In the genomic region with DNA sequence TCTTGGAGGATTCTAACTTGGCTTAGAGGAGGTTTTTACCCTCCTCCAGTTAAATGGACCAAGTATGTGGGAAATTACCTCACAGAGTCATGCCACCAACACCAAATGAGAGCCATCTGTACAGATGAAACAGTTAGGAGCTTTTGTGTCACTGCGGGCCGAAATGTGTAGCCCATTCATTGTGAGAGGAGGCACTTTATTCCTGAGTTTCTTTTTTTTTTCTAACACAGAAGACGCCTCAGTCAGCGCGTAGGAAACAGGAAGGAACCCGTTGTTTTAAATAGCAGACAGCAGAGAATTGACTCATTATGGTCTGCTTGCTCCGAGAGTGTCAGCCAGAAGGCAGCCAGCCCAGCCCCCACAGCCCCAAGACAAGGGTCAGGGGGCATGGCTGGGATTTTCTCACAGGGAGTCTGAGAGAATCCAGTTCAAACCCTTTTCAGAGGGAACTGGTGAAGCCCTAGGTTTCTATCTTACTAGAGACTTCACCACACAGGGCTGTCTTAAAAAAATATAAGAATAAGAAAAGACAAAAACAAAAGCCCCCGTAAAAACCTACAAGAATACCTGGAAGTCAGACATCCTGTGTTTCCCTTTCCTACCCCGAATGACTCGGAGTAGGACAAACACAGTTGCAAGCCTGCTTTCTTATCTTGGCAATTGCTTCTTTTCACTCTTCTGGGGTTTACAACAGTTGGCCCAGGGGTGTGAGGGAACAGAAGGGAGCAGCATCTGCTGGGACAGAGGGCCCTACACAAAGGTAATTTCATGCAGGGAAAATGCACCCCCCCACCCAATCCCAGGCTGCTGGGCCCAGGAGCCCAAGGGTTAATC, we compare ENCODE assay signal across 7 cellular contexts.
DNase-seq lines count a peak whose midpoint lies in the region; ATAC-seq, FAIRE-seq and TF ChIP-seq lines count a peak whose summit lies in the region.

No MANE protein-coding gene starts in this region.

- intact Hi-C loops in ascending aorta (cut with DNase I): no loop called here

- H3K27ac ChIP-seq in ascending aorta: peak overlapping the region; percentile 71 to 78
- H3K27ac ChIP-seq in smooth muscle cell (ENCODE audit: low read depth): peak overlapping the region; percentile 84
- H3K27ac ChIP-seq in small intestine (ENCODE audit: low read depth in 1 of 2, low read length in 1 of 2): peak overlapping the region in 1 of 2 donors; percentile 89

- H3K36me3 ChIP-seq in NT2/D1 (ENCODE audit: insufficient read depth, insufficient read length, low read length) (no peaks in the 10 kb centered on the region), ascending aorta (no peaks in the 10 kb centered on the region), smooth muscle cell (ENCODE audit: low read depth) (no peaks in the 10 kb centered on the region), small intestine (ENCODE audit: control insufficient read depth in 2 of 2, insufficient read depth in 2 of 2, low read length in 2 of 2) (no peaks in the 10 kb centered on the region)

- H3K27me3 ChIP-seq in NT2/D1 (ENCODE audit: insufficient read depth, insufficient read length): no peaks in the 10 kb centered on the region
- H3K27me3 ChIP-seq in ascending aorta: no peaks in the 10 kb centered on the region
- no peaks in the 10 kb centered on the region for H3K27me3 ChIP-seq in smooth muscle cell (ENCODE audit: low read depth)
- no peaks in the 10 kb centered on the region for H3K27me3 ChIP-seq in small intestine (ENCODE audit: control insufficient read depth in 2 of 2, insufficient read depth in 2 of 2, low read length in 2 of 2)

- H3K9ac ChIP-seq in NT2/D1 (ENCODE audit: insufficient read length, low read depth): no peak overlapping the region
- peak overlapping the region; percentile 14 for H3K9ac ChIP-seq in smooth muscle cell (ENCODE audit: low read depth)

- no peaks in the 10 kb centered on the region for H4K20me1 ChIP-seq in smooth muscle cell (ENCODE audit: low read depth)

- H3K4me3 ChIP-seq in NT2/D1 (ENCODE audit: insufficient read length, low read depth) (no peak overlapping the region), ascending aorta (peak overlapping the region in 1 of 2 donors; percentile 31), iPS-18c (ENCODE audit: insufficient read depth, low read depth, low read length) (0 out of 2 replicates have a peak overlapping the region, but pooled peaks have one; percentile 0), smooth muscle cell (no peak overlapping the region), small intestine (ENCODE audit: low read depth in 1 of 2, low read length in 2 of 2) (no peak overlapping the region)

- H3K4me1 ChIP-seq in NT2/D1 (ENCODE audit: insufficient read depth, insufficient read length): peaks cover 15% of the 10 kb centered on the region
- H3K4me1 ChIP-seq in ascending aorta: peaks cover 11 to 15% of the 10 kb centered on the region in 2 donors
- peaks cover 25% of the 10 kb centered on the region for H3K4me1 ChIP-seq in smooth muscle cell (ENCODE audit: low read depth)
- H3K4me1 ChIP-seq in small intestine (ENCODE audit: control insufficient read depth in 2 of 2, insufficient read depth in 1 of 2, low read depth in 1 of 2, low read length in 1 of 2): peaks cover 0 to 4% of the 10 kb centered on the region in 2 donors

- no peaks in the 10 kb centered on the region for H3K79me2 ChIP-seq in smooth muscle cell (ENCODE audit: low read depth)

- ATAC-seq in GM18858 (IDR thresholded peaks at IDR 0.05; ENCODE audit: unreplicated experiment) (peak; percentile 83), HG02885 (IDR thresholded peaks at IDR 0.05; ENCODE audit: poor library complexity, unreplicated experiment) (peak; percentile 91)

- WGBS in smooth muscle cell (ENCODE audit: low lambda C conversion rate): 6% methylated on average over 10 of the region's 10 CpGs
- WGBS in small intestine, 3 donors: 7 to 33% (median 26%) methylated on average over 10 of the region's 10 CpGs

- H3F3A ChIP-seq in smooth muscle cell (ENCODE audit: low read depth): peaks cover 4% of the 10 kb centered on the region

- TF ChIP-seq CTCF in ascending aorta (IDR thresholded peaks at IDR 0.05) (no peak), smooth muscle cell (IDR thresholded peaks at IDR 0.05; ENCODE audit: borderline replicate concordance, insufficient read depth, poor library complexity, severe bottlenecking) (no peak)

- peaks cover 40% of the 10 kb centered on the region for H3K9me3 ChIP-seq in NT2/D1 (ENCODE audit: insufficient read depth, low read length)
- peaks cover 12 to 30% of the 10 kb centered on the region in 2 donors for H3K9me3 ChIP-seq in ascending aorta
- peaks cover 11% of the 10 kb centered on the region for H3K9me3 ChIP-seq in iPS-18c (ENCODE audit: control insufficient read depth, insufficient read depth, low read length)
- peaks cover 5% of the 10 kb centered on the region for H3K9me3 ChIP-seq in smooth muscle cell (replicated peaks; ENCODE audit: low read depth)
- H3K9me3 ChIP-seq in small intestine (ENCODE audit: control insufficient read depth, low read depth): no peaks in the 10 kb centered on the region

- no peak for FAIRE-seq in small intestine (lab: Jason Lieb, UNC)

- DNase-seq in NT2/D1 (ENCODE audit: low read depth, low spot score) (peak; percentile 57), ascending aorta (ENCODE audit: low spot score in 2 of 2) (peak in 1 of 2 donors; percentile 78), smooth muscle cell (lab: John Stamatoyannopoulos, UW; ENCODE audit: unreplicated experiment) (no peak), small intestine (no peak)

- H3K4me2 ChIP-seq in smooth muscle cell: peak overlapping the region; percentile 77

- H2AFZ ChIP-seq in smooth muscle cell (ENCODE audit: low read depth): peak overlapping the region; percentile 84
